ENCODE assay signal across 13 cellular contexts in genomic region chr2:126467367-126468054, GRCh38.
DNase-seq lines count a peak whose midpoint lies in the region; ATAC-seq lines count a peak whose summit lies in the region.
"Had no signal": no experiment of that assay in that cellular context is flagged by ENCODE, and none has a peak within 500 bp of the region (broad histone marks: within the 10 kb centered on the region; RNA-seq: fewer than 3 reads in every experiment).

No MANE protein-coding gene starts in this region.

- H3K27me3 ChIP-seq in SJCRH30: no peaks in the 10 kb centered on the region
- H3K27me3 ChIP-seq: colonic mucosa, left lung, pancreas had no signal

- ATAC-seq in activated T-cell treated with anti-CD3 and anti-CD28 coated beads, Interleukin-2, amount 50 U/mL, for 72 hours (replicated peaks in 1 of 2): peak; percentile 64 to 80
- ATAC-seq in GM21529 (IDR thresholded peaks at IDR 0.05; ENCODE audit: unreplicated experiment) (peak; percentile 96), HG03103 (IDR thresholded peaks at IDR 0.05; ENCODE audit: low read depth, unreplicated experiment) (peak; percentile 88), Right ventricle myocardium superior (ENCODE audit: poor library complexity) (no peak)
- ATAC-seq in stimulated activated effector memory CD8-positive, alpha-beta T cell treated with anti-CD3 and anti-CD28 coated beads, Interleukin-12 subunit alpha, Interleukin-12 subunit beta, amount 100 ng/mL, for 72 hours: peak; percentile 58
- ATAC-seq: left lung, pancreas had no signal

- H3K27me3 Mint-ChIP-seq in activated T-cell treated with anti-CD3 and anti-CD28 coated beads, Interleukin-2, amount 50 U/mL, for 72 hours (ENCODE audit: low read depth): peaks cover 6% of the 10 kb centered on the region

- intact Hi-C loops in Right ventricle myocardium superior (cut with DNase I): no loop called here

- H3K36me3 Mint-ChIP-seq in activated T-cell treated with anti-CD3 and anti-CD28 coated beads, Interleukin-2, amount 50 U/mL, for 72 hours (ENCODE audit: insufficient read depth in 2 of 2): no peaks in the 10 kb centered on the region
- H3K36me3 Mint-ChIP-seq in stimulated activated effector memory CD8-positive, alpha-beta T cell treated with anti-CD3 and anti-CD28 coated beads, Interleukin-12 subunit alpha, Interleukin-12 subunit beta, amount 100 ng/mL, for 72 hours: no peaks in the 10 kb centered on the region

- no peaks in the 10 kb centered on the region for H3K4me1 ChIP-seq in SJCRH30
- H3K4me1 ChIP-seq: colonic mucosa, left lung, pancreas had no signal

- H3K4me3 Mint-ChIP-seq in activated T-cell treated with anti-CD3 and anti-CD28 coated beads, Interleukin-2, amount 50 U/mL, for 72 hours: no peak overlapping the region
- H3K4me3 Mint-ChIP-seq in stimulated activated effector memory CD8-positive, alpha-beta T cell treated with anti-CD3 and anti-CD28 coated beads, Interleukin-12 subunit alpha, Interleukin-12 subunit beta, amount 100 ng/mL, for 72 hours: no peak overlapping the region

- H3K9me3 Mint-ChIP-seq in activated T-cell treated with anti-CD3 and anti-CD28 coated beads, Interleukin-2, amount 50 U/mL, for 72 hours: no peaks in the 10 kb centered on the region
- no peaks in the 10 kb centered on the region for H3K9me3 Mint-ChIP-seq in stimulated activated effector memory CD8-positive, alpha-beta T cell treated with anti-CD3 and anti-CD28 coated beads, Interleukin-12 subunit alpha, Interleukin-12 subunit beta, amount 100 ng/mL, for 72 hours

- no peaks in the 10 kb centered on the region for H3K36me3 ChIP-seq in SJCRH30
- H3K36me3 ChIP-seq: colonic mucosa, left lung, pancreas had no signal

- no peak overlapping the region for H3K27ac Mint-ChIP-seq in activated T-cell treated with anti-CD3 and anti-CD28 coated beads, Interleukin-2, amount 50 U/mL, for 72 hours
- no peak overlapping the region for H3K27ac Mint-ChIP-seq in stimulated activated effector memory CD8-positive, alpha-beta T cell treated with anti-CD3 and anti-CD28 coated beads, Interleukin-12 subunit alpha, Interleukin-12 subunit beta, amount 100 ng/mL, for 72 hours

- H3K9me3 ChIP-seq in SJCRH30 (replicated peaks): no peaks in the 10 kb centered on the region
- H3K9me3 ChIP-seq: colonic mucosa, left lung, pancreas had no signal

- H3K4me1 Mint-ChIP-seq in activated T-cell treated with anti-CD3 and anti-CD28 coated beads, Interleukin-2, amount 50 U/mL, for 72 hours (ENCODE audit: low read depth): no peaks in the 10 kb centered on the region
- H3K4me1 Mint-ChIP-seq in stimulated activated effector memory CD8-positive, alpha-beta T cell treated with anti-CD3 and anti-CD28 coated beads, Interleukin-12 subunit alpha, Interleukin-12 subunit beta, amount 100 ng/mL, for 72 hours: no peaks in the 10 kb centered on the region

- no peak overlapping the region for H3K4me3 ChIP-seq in SJCRH30
- H3K4me3 ChIP-seq: colonic mucosa, left lung, pancreas had no signal

- peak in 1 of 2 donors; percentile 14 for DNase-seq in activated T-cell treated with anti-CD3 and anti-CD28 coated beads, Interleukin-2, amount 50 U/mL, for 72 hours
- no peak for DNase-seq in activated T-cell treated with anti-CD3 and anti-CD28 coated beads, Interleukin-2, amount 50 U/mL, for 1 hour
- no peak for DNase-seq in stimulated activated effector memory CD8-positive, alpha-beta T cell treated with anti-CD3 and anti-CD28 coated beads, Interleukin-12 subunit alpha, Interleukin-12 subunit beta, amount 100 ng/mL, for 72 hours (ENCODE audit: low spot score in 2 of 2)
- no peak for DNase-seq in SJCRH30
- no peak for DNase-seq in NCI-H1417 treated with DMSO at 0.1 percent for 48 hours (lab: John Stamatoyannopoulos, UW)
- no peak for DNase-seq in Right ventricle myocardium superior
- DNase-seq: activated gamma-delta T cell, colonic mucosa, left lung, NCI-H1048, pancreas had no signal

- H3K27ac ChIP-seq in SJCRH30: no peak overlapping the region
- H3K27ac ChIP-seq: colonic mucosa, left lung, pancreas had no signal
